Comparison of ENCODE assay signal across 14 cellular contexts in the genomic region with DNA sequence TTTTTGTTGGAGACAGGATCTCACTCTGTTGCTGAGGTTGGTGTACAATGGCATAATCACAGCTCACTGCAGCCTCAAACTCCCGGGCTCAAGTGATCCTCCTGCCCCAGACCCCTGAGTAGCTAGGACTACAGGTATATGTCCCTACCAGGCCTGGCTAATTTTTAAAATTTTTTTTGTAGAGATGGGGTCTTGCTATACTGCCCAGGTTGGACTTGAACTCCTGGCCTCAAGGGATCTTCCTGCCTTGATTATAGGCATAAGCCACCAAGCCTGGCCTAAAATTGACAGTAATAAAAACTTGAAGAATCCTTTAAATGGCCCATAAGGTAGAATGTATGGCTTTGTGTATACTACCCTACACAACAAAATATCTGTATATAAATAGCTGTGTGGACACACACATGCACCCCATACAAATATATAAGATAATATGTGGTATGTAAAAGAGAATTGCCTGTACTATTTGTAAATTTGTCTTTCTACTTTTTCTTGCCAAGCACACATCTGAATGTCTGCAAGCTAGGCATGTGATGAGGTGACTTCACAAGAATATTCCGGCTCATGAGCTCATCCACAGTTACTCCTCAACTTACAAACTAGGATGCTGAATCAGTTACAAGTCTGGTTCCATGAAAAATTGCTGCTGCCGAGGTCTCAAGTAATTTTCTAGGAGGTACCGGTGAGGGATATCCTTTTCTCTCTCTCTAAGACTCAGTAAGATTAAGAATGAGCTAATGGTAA. TPM values are rescaled to one million over a fixed set of nuclear protein-coding genes. Genes with fewer than 3 reads are reported as not detected.
A peak's percentile ranks its signal among the peaks of the same experiment; 100 is the strongest.
DNase-seq lines count a peak whose midpoint lies in the region; ATAC-seq and TF ChIP-seq lines count a peak whose summit lies in the region.
"Had no signal": no experiment of that assay in that cellular context is flagged by ENCODE, and none has a peak within 500 bp of the region (broad histone marks: within the 10 kb centered on the region; RNA-seq: fewer than 3 reads in every experiment).

No MANE protein-coding gene starts in this region.

- H3K4me3 ChIP-seq in GM23248 (no peak overlapping the region), choroid plexus epithelial cell (ENCODE audit: low read depth, low read length) (no peak overlapping the region), fibroblast of the aortic adventitia (ENCODE audit: low read depth, low read length) (no peak overlapping the region), gastrocnemius medialis (no peak overlapping the region)
- H3K4me3 ChIP-seq: BLaER1 had no signal

- TF ChIP-seq CTCF in choroid plexus epithelial cell (conservative IDR thresholded peaks at IDR 0.05; ENCODE audit: low read depth, low read length) = no peak
- TF ChIP-seq CTCF in fibroblast of the aortic adventitia (IDR thresholded peaks at IDR 0.05; ENCODE audit: insufficient read depth, low read length) = no peak
- TF ChIP-seq CTCF in gastrocnemius medialis (IDR thresholded peaks at IDR 0.05 in 4 of 5, conservative IDR thresholded peaks at IDR 0.05 in 1 of 5) = no peak
- TF ChIP-seq CTCF in MCF 10A (IDR thresholded peaks at IDR 0.05; ENCODE audit: unreplicated experiment) = no peak

- DNase-seq in GM23248 = peak; percentile 27
- DNase-seq in choroid plexus epithelial cell (ENCODE audit: low read depth) = peak; percentile 7
- peak; percentile 11 for DNase-seq in fibroblast of the aortic adventitia (ENCODE audit: low read depth)
- no peak for DNase-seq in gastrocnemius medialis
- no peak for DNase-seq in NCI-H2029 treated with DMSO at 0.1 percent for 48 hours (lab: John Stamatoyannopoulos, UW)
- DNase-seq in MCF 10A (ENCODE audit: unreplicated experiment) = no peak
- DNase-seq in DMS79 (lab: John Stamatoyannopoulos, UW) = no peak
- DNase-seq: Caco-2; CD8-positive, alpha-beta memory T cell; GF-D8 had no signal

- no peaks in the 10 kb centered on the region for H3K79me2 ChIP-seq in GM23248 (ENCODE audit: insufficient read depth)

- in situ Hi-C loops in GM23248 (cut with MboI) (no loop called here), gastrocnemius medialis (cut with MboI; ENCODE audit: low sequenced_read_pairs in 4 of 4) (loop anchor here in 3 of 4 donors (5.0 to 10.0 kb wide), 2 partner anchors 155 to 158 kb away; no protein-coding TSS in a partner anchor)

- no peaks in the 10 kb centered on the region for H3K9me2 ChIP-seq in GM23248 (ENCODE audit: insufficient read depth)

- POLR2A ChIA-PET in MCF 10A (lab: Yijun Ruan, JAX) = interaction anchor here (2.0 kb wide), 1 partner anchor 12 kb away, joined by 8 read pairs; no protein-coding TSS in a partner anchor

- peak in 1 of 2 donors; percentile 50 for TF ChIP-seq POLR2A in gastrocnemius medialis (IDR thresholded peaks at IDR 0.05)

- H3K27me3 ChIP-seq in GM23248 (replicated peaks; ENCODE audit: insufficient read depth) (no peaks in the 10 kb centered on the region), gastrocnemius medialis (no peaks in the 10 kb centered on the region)
- H3K27me3 ChIP-seq: BLaER1 had no signal

- H3F3A ChIP-seq in GM23248 (ENCODE audit: insufficient read depth) = no peaks in the 10 kb centered on the region

- no peaks in the 10 kb centered on the region for H3K9me3 Mint-ChIP-seq in MCF 10A (ENCODE audit: unreplicated experiment)
- H3K9me3 Mint-ChIP-seq: CD8-positive, alpha-beta memory T cell had no signal

- H3K36me3 ChIP-seq in GM23248 (ENCODE audit: low read depth) (peaks cover 67% of the 10 kb centered on the region), gastrocnemius medialis (peaks cover 0 to 60% of the 10 kb centered on the region in 2 donors)

- H3K4me1 ChIP-seq in GM23248 (ENCODE audit: insufficient read depth) = no peaks in the 10 kb centered on the region
- peaks cover 6 to 51% of the 10 kb centered on the region in 2 donors for H3K4me1 ChIP-seq in gastrocnemius medialis
- H3K4me1 ChIP-seq: BLaER1, Caco-2 had no signal

- CTCF ChIA-PET in MCF 10A (lab: Yijun Ruan, JAX) = interaction anchor here (0.8 to 1.7 kb wide), 4 partner anchors 25 to 182 kb away, joined by 3 to 6 read pairs (median 4); no protein-coding TSS in a partner anchor

- no TSS peak for BruUV-seq in MCF 10A (replicated peaks; lab: Mats Ljungman, UMichigan)

- peaks cover 95% of the 10 kb centered on the region for H3K36me3 Mint-ChIP-seq in MCF 10A (ENCODE audit: insufficient read depth, unreplicated experiment)

- peak; percentile 66 to 76 for ATAC-seq in gastrocnemius medialis
- no peak for ATAC-seq in GM19452 (IDR thresholded peaks at IDR 0.05; ENCODE audit: unreplicated experiment)
- ATAC-seq: HCT116 had no signal

- H4K20me1 ChIP-seq in GM23248 (ENCODE audit: insufficient read depth) = no peaks in the 10 kb centered on the region

- H3K27me3 Mint-ChIP-seq in MCF 10A (ENCODE audit: insufficient read depth, unreplicated experiment) = no peaks in the 10 kb centered on the region

- H3K4me3 Mint-ChIP-seq in MCF 10A (ENCODE audit: unreplicated experiment) = no peak overlapping the region
- H3K4me3 Mint-ChIP-seq: CD8-positive, alpha-beta memory T cell had no signal

- no peak overlapping the region for H2AFZ ChIP-seq in GM23248

- H3K27ac ChIP-seq in GM23248 (no peak overlapping the region), gastrocnemius medialis (peak overlapping the region; percentile 77 to 89 (median 87))
- H3K27ac ChIP-seq: 22Rv1, BLaER1 had no signal

- no peak overlapping the region for H3K9ac ChIP-seq in GM23248
- H3K9ac ChIP-seq: BLaER1 had no signal

- 61 to 66% methylated on average over 4 of the region's 4 CpGs for WGBS in GM23248 (ENCODE audit: low coverage in 1 of 2, low lambda C conversion rate in 2 of 2, missing lambda C conversion rate in 2 of 2), 2 experiments

- no peaks in the 10 kb centered on the region for H3K9me3 ChIP-seq in GM23248 (ENCODE audit: low read depth)
- no peaks in the 10 kb centered on the region for H3K9me3 ChIP-seq in gastrocnemius medialis
- H3K9me3 ChIP-seq: Caco-2 had no signal

- H3K4me2 ChIP-seq in GM23248 (ENCODE audit: unreplicated experiment) = no peak overlapping the region
- H3K4me2 ChIP-seq: BLaER1 had no signal

- intact Hi-C loops in gastrocnemius medialis (cut with DNase I; ENCODE audit: low total_unique reads) (loop anchor here (5.0 kb wide), 2 partner anchors 95 to 110 kb away; no protein-coding TSS in a partner anchor), MCF 10A (cut with micrococcal nuclease) (no loop called here)

- no peaks in the 10 kb centered on the region for H3K4me1 Mint-ChIP-seq in MCF 10A (ENCODE audit: insufficient read depth, unreplicated experiment)

- H3K27ac Mint-ChIP-seq in MCF 10A (ENCODE audit: low read depth, unreplicated experiment) = no peak overlapping the region

RNA-seq across cellular contexts. Expression of a gene that starts 26.6 kb away (rescaled TPM):
- total RNA-seq in GM23248 (2014; rRNA removed; shearing (Covaris generic)) = 9.2 and 9.6 TPM in 2 replicates
- 11.9 and 12.8 TPM in 2 replicates for polyA plus RNA-seq in GM23248 (2016; fragmentation: Nextera tagmentation; extraction: Ambion mirVana)
- total RNA-seq in fibroblast of the aortic adventitia (ENCODE audit: low replicate concordance) = 10.5 and 17.5 TPM in 2 replicates
- total RNA-seq in gastrocnemius medialis = 10 to 100 TPM; 11.0 to 17.4 (median 15.5) TPM
- total RNA-seq in MCF 10A (2022) = 19.1 and 19.8 TPM in 2 replicates

RNA-seq across cellular contexts. Expression of a gene that starts 30.9 kb away (rescaled TPM):
- 1,265 and 1,653 TPM in 2 replicates for total RNA-seq in GM23248 (2014; rRNA removed; shearing (Covaris generic))
- polyA plus RNA-seq in GM23248 (2016; fragmentation: Nextera tagmentation; extraction: Ambion mirVana) = 660 and 669 TPM in 2 replicates
- total RNA-seq in fibroblast of the aortic adventitia (ENCODE audit: low replicate concordance) = 3,008 and 3,613 TPM in 2 replicates
- total RNA-seq in gastrocnemius medialis = 1,000 to 10,000 TPM; 2,147 to 2,545 (median 2,404) TPM
- 2,215 and 2,288 TPM in 2 replicates for total RNA-seq in MCF 10A (2022)

Comparison
In these comparisons a context has a peak if more than half of its experiments do, and no peak if none do; other contexts are left out.
1. DNase-seq: peak in GM23248 (single experiment), choroid plexus epithelial cell (single experiment) and fibroblast of the aortic adventitia (single experiment); none in gastrocnemius medialis (0 of 2), NCI-H2029 treated with DMSO at 0.1 percent for 48 hours (single experiment), MCF 10A (single experiment) and DMS79 (single experiment).